8 cellular contexts compared by ENCODE assay signal in genomic region chr13:26436914-26437313, GRCh38.
"Had no signal": no experiment of that assay in that cellular context is flagged by ENCODE, and none has a peak within 500 bp of the region (broad histone marks: within the 10 kb centered on the region; RNA-seq: fewer than 3 reads in every experiment).

No MANE protein-coding gene starts in this region.

- H3K4me3 ChIP-seq: K562 had no signal

- H3K27ac ChIP-seq: HL-60, KMS-11 had no signal

- H3K4me2 ChIP-seq: KMS-11 had no signal

- FAIRE-seq: HepG2, K562 had no signal

- H3K9ac ChIP-seq: KMS-11 had no signal

- DNase-seq: IMR-90, Karpas-422, KBM-7, KG1 had no signal
